ENCODE assay signal across 8 cellular contexts in genomic region chr2:198054299-198054698, GRCh38.
A peak's percentile ranks its signal among the peaks of the same experiment; 100 is the strongest.
DNase-seq lines count a peak whose midpoint lies in the region; ATAC-seq and TF ChIP-seq lines count a peak whose summit lies in the region.

No MANE protein-coding gene starts in this region.

- H3K9me3 Mint-ChIP-seq in activated CD8-positive, alpha-beta T cell treated with anti-CD3 and anti-CD28 coated beads for 36 hours = no peaks in the 10 kb centered on the region

- no peaks in the 10 kb centered on the region for H3K27me3 Mint-ChIP-seq in activated CD8-positive, alpha-beta T cell treated with anti-CD3 and anti-CD28 coated beads for 36 hours

- no peak overlapping the region for H3K27ac Mint-ChIP-seq in activated CD8-positive, alpha-beta T cell treated with anti-CD3 and anti-CD28 coated beads for 36 hours

- ATAC-seq in GM19025 (IDR thresholded peaks at IDR 0.05; ENCODE audit: low read depth, unreplicated experiment) (peak; percentile 85), HG03520 (IDR thresholded peaks at IDR 0.05; ENCODE audit: unreplicated experiment) (peak; percentile 79), sciatic nerve (peak; percentile 61), HG02678 (IDR thresholded peaks at IDR 0.05; ENCODE audit: unreplicated experiment) (no peak)
- peak; percentile 64 for ATAC-seq in activated CD8-positive, alpha-beta T cell treated with anti-CD3 and anti-CD28 coated beads for 36 hours

- H3K4me3 Mint-ChIP-seq in activated CD8-positive, alpha-beta T cell treated with anti-CD3 and anti-CD28 coated beads for 36 hours = no peak overlapping the region

- peak; percentile 57 for TF ChIP-seq CTCF in activated CD8-positive, alpha-beta T cell treated with anti-CD3 and anti-CD28 coated beads for 36 hours (IDR thresholded peaks at IDR 0.05)

- DNase-seq in Ammon's horn (ENCODE audit: low spot score) = peak; percentile 36
- DNase-seq in activated CD8-positive, alpha-beta T cell treated with anti-CD3 and anti-CD28 coated beads for 36 hours = peak; percentile 65
- peak; percentile 53 for DNase-seq in fibroblast of peridontal ligament (ENCODE audit: extremely low read depth)
- DNase-seq in sciatic nerve (ENCODE audit: low spot score) = no peak
- DNase-seq in T1000 (lab: John Stamatoyannopoulos, UW) = no peak

- intact Hi-C loops in activated CD8-positive, alpha-beta T cell treated with anti-CD3 and anti-CD28 coated beads for 36 hours (cut with micrococcal nuclease) = loop anchor here (5.0 kb wide), 1 partner anchor 252 kb away; the partner anchor contains the start of gene PLCL1
- intact Hi-C loops in sciatic nerve (cut with DNase I) = no loop called here

- H3K36me3 Mint-ChIP-seq in activated CD8-positive, alpha-beta T cell treated with anti-CD3 and anti-CD28 coated beads for 36 hours (ENCODE audit: low read depth) = no peaks in the 10 kb centered on the region

- CTCF ChIA-PET in activated CD8-positive, alpha-beta T cell treated with anti-CD3 and anti-CD28 coated beads for 36 hours (lab: Charles Lee) = interaction anchor here (0.7 to 3.1 kb wide), 6 partner anchors 10 to 239 kb away, joined by 3 to 23 read pairs (median 3); no protein-coding TSS in a partner anchor

- H3K4me1 Mint-ChIP-seq in activated CD8-positive, alpha-beta T cell treated with anti-CD3 and anti-CD28 coated beads for 36 hours (ENCODE audit: low read depth) = peaks cover 2% of the 10 kb centered on the region

- POLR2A ChIA-PET in activated CD8-positive, alpha-beta T cell treated with anti-CD3 and anti-CD28 coated beads for 36 hours (lab: Charles Lee) = no interaction called here

Comparison
In these comparisons a context has a peak if more than half of its experiments do, and no peak if none do; other contexts are left out.
1. DNase-seq: peak in Ammon's horn (single experiment), activated CD8-positive, alpha-beta T cell treated with anti-CD3 and anti-CD28 coated beads for 36 hours (single experiment) and fibroblast of peridontal ligament (single experiment); none in sciatic nerve (single experiment) and T1000 (single experiment).